ENCODE assay signal across 10 cellular contexts in genomic region chr4:17468638-17469221, GRCh38. TPM values are rescaled to one million over a fixed set of nuclear protein-coding genes. Genes with fewer than 3 reads are reported as not detected.
DNase-seq lines count a peak whose midpoint lies in the region; ATAC-seq and TF ChIP-seq lines count a peak whose summit lies in the region.
"Had no signal": no experiment of that assay in that cellular context is flagged by ENCODE, and none has a peak within 500 bp of the region (broad histone marks: within the 10 kb centered on the region; RNA-seq: fewer than 3 reads in every experiment).

No MANE protein-coding gene starts in this region.

- H3K36me3 ChIP-seq in IMR-90 (ENCODE audit: control insufficient read depth, insufficient read depth, low read length): no peaks in the 10 kb centered on the region

- no peak overlapping the region for H3K4me3 ChIP-seq in IMR-90 (ENCODE audit: insufficient read depth, low read depth, low read length)
- no peak overlapping the region for H3K4me3 ChIP-seq in choroid plexus epithelial cell (ENCODE audit: low read depth, low read length)

- no peak overlapping the region for H2AFZ ChIP-seq in IMR-90 (replicated peaks; ENCODE audit: low read length, poor library complexity)

- H3K27me3 Mint-ChIP-seq in Calu3 (ENCODE audit: unreplicated experiment): no peaks in the 10 kb centered on the region
- H3K27me3 Mint-ChIP-seq in nephron (ENCODE audit: low read depth): peaks cover 3% of the 10 kb centered on the region

- H4K5ac ChIP-seq in IMR-90 (ENCODE audit: low read depth, low read length): no peak overlapping the region

- H3K9ac ChIP-seq in IMR-90 (ENCODE audit: low read depth, low read length): no peak overlapping the region

- H3K9me3 ChIP-seq in IMR-90 (ENCODE audit: control insufficient read depth, insufficient read depth, low read length): no peaks in the 10 kb centered on the region

- no peak overlapping the region for H2AK5ac ChIP-seq in IMR-90 (ENCODE audit: low read depth, low read length)

- CTCF ChIA-PET in Calu3 (lab: Charles Lee): no interaction called here
- CTCF ChIA-PET in IMR-90 (lab: Yijun Ruan, JAX): interaction anchor here (0.7 to 1.6 kb wide), 5 partner anchors 19 to 1177 kb away, joined by 3 to 4 read pairs (median 3); no protein-coding TSS in a partner anchor

- H3K79me1 ChIP-seq in IMR-90 (ENCODE audit: low read depth in 1 of 2, low read length in 2 of 2): no peaks in the 10 kb centered on the region

- ATAC-seq in IMR-90 (ENCODE audit: low read depth): no peak
- ATAC-seq in GM18519 (IDR thresholded peaks at IDR 0.05; ENCODE audit: low FRiP score, unreplicated experiment): no peak
- ATAC-seq in HG03439 (IDR thresholded peaks at IDR 0.05; ENCODE audit: unreplicated experiment): no peak

- no peak overlapping the region for H3K4ac ChIP-seq in IMR-90 (ENCODE audit: low read depth, low read length)

- peak overlapping the region; percentile 53; the same call in 1 of the 2 replicates for H3K4me2 ChIP-seq in IMR-90 (ENCODE audit: low read depth, low read length)

- no peaks in the 10 kb centered on the region for H4K20me1 ChIP-seq in IMR-90 (ENCODE audit: insufficient read depth, low read length)

- H4K91ac ChIP-seq in IMR-90 (ENCODE audit: insufficient read depth, low read depth, low read length): no peak overlapping the region

- no peak for TF ChIP-seq CTCF in Calu3 (IDR thresholded peaks at IDR 0.05; ENCODE audit: unreplicated experiment)
- peak; percentile 46; the same call in 1 of the 2 replicates for TF ChIP-seq CTCF in IMR-90 (conservative IDR thresholded peaks at IDR 0.05; ENCODE audit: low read depth, low read length)
- peak; percentile 71 for TF ChIP-seq CTCF in choroid plexus epithelial cell (conservative IDR thresholded peaks at IDR 0.05; ENCODE audit: low read depth, low read length)
- TF ChIP-seq CTCF in nephron (IDR thresholded peaks at IDR 0.05; ENCODE audit: unreplicated experiment in 3 of 3): peak; percentile 65 to 70 (median 70)

- TF ChIP-seq RAD21 in IMR-90 (IDR thresholded peaks at IDR 0.05; ENCODE audit: low read length): peak; percentile 48

- no peak overlapping the region for H2AK9ac ChIP-seq in IMR-90 (replicated peaks; ENCODE audit: low read depth, low read length, poor library complexity)

- dilution Hi-C loops in IMR-90 (cut with HindIII; ENCODE audit: low sequenced_read_pairs, unreplicated experiment): no loop called here

- H2BK20ac ChIP-seq in IMR-90 (ENCODE audit: low read depth, low read length): no peak overlapping the region

- peaks cover 2% of the 10 kb centered on the region; the same call in 1 of the 2 replicates for H3K4me1 ChIP-seq in IMR-90 (ENCODE audit: control insufficient read depth, insufficient read depth, low read length)

- H3K9me3 Mint-ChIP-seq in Calu3 (ENCODE audit: low read depth, unreplicated experiment) (no peaks in the 10 kb centered on the region), nephron (peaks cover 4% of the 10 kb centered on the region)

- no peak overlapping the region for H3K18ac ChIP-seq in IMR-90 (ENCODE audit: low read depth, low read length)

- H3K27me3 ChIP-seq in IMR-90 (ENCODE audit: control insufficient read depth, insufficient read depth, low read length): peaks cover 2% of the 10 kb centered on the region; the same call in 1 of the 2 replicates

- H3K23ac ChIP-seq in IMR-90 (ENCODE audit: low read depth, low read length): no peak overlapping the region

- no peak overlapping the region for H3K14ac ChIP-seq in IMR-90 (replicated peaks; ENCODE audit: low read depth, low read length)

- BruUV-seq in Calu3 (replicated peaks; lab: Mats Ljungman, UMichigan) (no TSS peak), IMR-90 (replicated peaks; lab: Mats Ljungman, UMichigan) (no TSS peak)

- no peaks in the 10 kb centered on the region for H3K36me3 Mint-ChIP-seq in Calu3 (ENCODE audit: insufficient read depth, unreplicated experiment)
- no peaks in the 10 kb centered on the region for H3K36me3 Mint-ChIP-seq in nephron (ENCODE audit: low read depth)

- H3K4me1 Mint-ChIP-seq in Calu3 (ENCODE audit: low read depth, unreplicated experiment) (no peaks in the 10 kb centered on the region), nephron (peaks cover 8% of the 10 kb centered on the region)

- no peak overlapping the region for H2BK5ac ChIP-seq in IMR-90 (ENCODE audit: low read depth, low read length, poor library complexity, severe bottlenecking)

- H3K56ac ChIP-seq in IMR-90 (ENCODE audit: extremely low read depth, insufficient read depth, low read length): no peak overlapping the region

- intact Hi-C loops in Calu3 (cut with micrococcal nuclease; ENCODE audit: unreplicated experiment) (loop anchor here (5.0 kb wide), 1 partner anchor 1176 kb away; no protein-coding TSS in a partner anchor), IMR-90 (cut with micrococcal nuclease) (loop anchor here (1.0 to 5.0 kb wide), 2 partner anchors 121 to 951 kb away; no protein-coding TSS in a partner anchor)

- WGBS in IMR-90 (ENCODE audit: extremely low coverage in 2 of 2, insufficient read length in 1 of 2), 2 experiments: 60% methylated on average over 1 of the region's 9 CpGs; no CpG with 5 or more reads in 1 of the 2 experiments

- H3K9me1 ChIP-seq in IMR-90 (ENCODE audit: insufficient read depth, low read length): peaks cover 4% of the 10 kb centered on the region; the same call in 1 of the 2 replicates

- DNase-seq in Calu3: peak; percentile 4
- peak; percentile 44 for DNase-seq in IMR-90
- peak; percentile 74 for DNase-seq in choroid plexus epithelial cell (ENCODE audit: low read depth)
- no peak for DNase-seq in DMS79 (lab: John Stamatoyannopoulos, UW)
- no peak for DNase-seq in activated naive CD4-positive, alpha-beta T cell treated with Interleukin-2 at 50 U/mL for 16 hours

- H3K27ac ChIP-seq in IMR-90 (ENCODE audit: insufficient read depth, low read length): no peak overlapping the region

- POLR2A ChIA-PET in IMR-90 (lab: Charles Lee; ENCODE audit: unreplicated experiment): no interaction called here

- no peak overlapping the region for H3K4me3 Mint-ChIP-seq in Calu3 (ENCODE audit: low read depth, unreplicated experiment)
- H3K4me3 Mint-ChIP-seq in nephron: no peak overlapping the region

- no peak overlapping the region for H2BK120ac ChIP-seq in IMR-90 (ENCODE audit: low read depth, low read length)

- no peak overlapping the region for H3K27ac Mint-ChIP-seq in Calu3 (ENCODE audit: unreplicated experiment)
- peak overlapping the region in 1 of 3 experiments; percentile 18 for H3K27ac Mint-ChIP-seq in nephron

- no peak overlapping the region for H4K8ac ChIP-seq in IMR-90 (ENCODE audit: low read depth in 2 of 2, low read length in 2 of 2)

- no peak overlapping the region for H2BK15ac ChIP-seq in IMR-90 (ENCODE audit: low read depth, low read length)

- in situ Hi-C loops in IMR-90 (cut with MboI; ENCODE audit: low sequenced_read_pairs): loop anchor here (5.0 to 25.0 kb wide), 2 partner anchors 681 to 1176 kb away; no protein-coding TSS in a partner anchor

- no peak for TF ChIP-seq POLR2A in IMR-90 (IDR thresholded peaks at IDR 0.05; ENCODE audit: low read depth, low read length)

TF ChIP-seq in IMR-90, 13 proteins besides CTCF, POLR2A, EP300 and RAD21:
- TF ChIP-seq MXI1 (IDR thresholded peaks at IDR 0.05; ENCODE audit: borderline replicate concordance, low read depth, low read length): no peak
- peak; percentile 29; the same call in 1 of the 2 replicates for TF ChIP-seq SMC3 (IDR thresholded peaks at IDR 0.05; ENCODE audit: low read depth, low read length)
- TF ChIP-seq FOS (IDR thresholded peaks at IDR 0.05; ENCODE audit: low read depth, low read length): no peak
- no peak for TF ChIP-seq MAZ (IDR thresholded peaks at IDR 0.05; ENCODE audit: borderline replicate concordance, low read depth, low read length)
TF ChIP-seq in IMR-90: peak in this region for 1.

RNA-seq across cellular contexts. Expression of gene QDPR, which starts 43.2 kb away (rescaled TPM):
- total RNA-seq in Calu3 (2022) (24.8 and 25.8 TPM in 2 replicates), IMR-90 (2012; rRNA removed) (10.4 and 10.8 TPM in 2 replicates)
- 28.4 and 31.1 TPM in 2 replicates for polyA plus RNA-seq in IMR-90 (2012; rRNA removed)
- polyA plus RNA-seq in IMR-90 (2012; cell fraction: cytosol; rRNA removed): 33.7 and 35.6 TPM in 2 replicates
- polyA plus RNA-seq in IMR-90 (2012; cell fraction: nucleus; rRNA removed; ENCODE audit: low replicate concordance): 11.3 and 26.4 TPM in 2 replicates

RNA-seq across cellular contexts. Expression of gene CLRN2, which starts 46.2 kb away (rescaled TPM):
- total RNA-seq in Calu3 (2022): not detected in 2 replicates
- not detected in 2 replicates for total RNA-seq in IMR-90 (2012; rRNA removed)
- polyA plus RNA-seq in IMR-90 (2012; rRNA removed): not detected in 2 replicates
- polyA plus RNA-seq in IMR-90 (2012; cell fraction: cytosol; rRNA removed): not detected in 2 replicates
- polyA plus RNA-seq in IMR-90 (2012; cell fraction: nucleus; rRNA removed; ENCODE audit: low replicate concordance): not detected in 2 replicates
- total RNA-seq: activated CD8-positive, alpha-beta memory T cell treated with anti-CD3 and anti-CD28 coated beads for 36 hours; mononuclear cell had no signal

Comparison
In these comparisons a context has a peak if more than half of its experiments do, and no peak if none do; other contexts are left out.
1. DNase-seq: peak in Calu3 (single experiment), IMR-90 (single experiment) and choroid plexus epithelial cell (single experiment); none in DMS79 (single experiment) and activated naive CD4-positive, alpha-beta T cell treated with Interleukin-2 at 50 U/mL for 16 hours (single experiment).